Comparison of ENCODE assay signal across 2 cellular contexts in the genomic region with DNA sequence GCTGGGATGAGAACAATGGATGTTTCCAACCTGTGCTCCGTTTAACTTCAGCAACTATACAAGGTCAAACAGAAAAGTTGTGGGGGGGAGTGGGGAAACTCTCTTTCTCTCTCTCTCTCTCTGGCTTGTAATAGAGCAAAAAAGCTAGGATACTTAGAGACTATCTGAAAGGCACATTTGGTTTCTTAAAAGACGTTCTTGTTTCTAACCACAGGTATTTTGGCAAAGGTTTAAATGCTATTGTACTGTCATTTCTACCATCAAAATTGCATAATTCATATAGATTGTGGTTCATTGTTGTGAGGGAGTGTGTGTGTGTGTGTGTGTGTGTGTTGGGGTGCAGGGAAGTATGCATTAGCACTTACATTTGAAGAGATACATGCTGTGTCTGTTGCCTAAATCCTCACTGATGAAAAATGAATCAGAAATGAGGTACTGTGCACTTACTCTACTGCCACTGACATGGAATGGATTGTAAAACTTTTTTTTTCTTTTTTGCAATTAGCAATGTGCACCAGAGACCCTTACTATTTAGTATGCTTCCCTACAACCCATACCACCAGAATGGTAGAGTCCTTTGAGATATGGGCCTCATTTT.
A peak's percentile ranks its signal among the peaks of the same experiment; 100 is the strongest.
TF ChIP-seq lines count a peak whose summit lies in the region.

No MANE protein-coding gene starts in this region.

TF ChIP-seq in SK-N-SH treated with all-trans-retinoic acid at 6 μM for 48 hours, 23 proteins besides CTCF, POLR2A, EP300 and RAD21 (continued from another document):
- TF ChIP-seq POU6F1 (CRISPR knock-in tag; IDR thresholded peaks at IDR 0.05; ENCODE audit: borderline replicate concordance, low read depth) (no peak), SNAI2 (CRISPR knock-in tag; IDR thresholded peaks at IDR 0.05) (no peak), ZFP30 (CRISPR knock-in tag; IDR thresholded peaks at IDR 0.05) (no peak), ZNF8 (CRISPR knock-in tag; IDR thresholded peaks at IDR 0.05) (no peak), ESRRG (CRISPR knock-in tag; IDR thresholded peaks at IDR 0.05) (no peak), TSHZ2 (CRISPR knock-in tag; IDR thresholded peaks at IDR 0.05) (no peak), ARNTL (CRISPR knock-in tag; IDR thresholded peaks at IDR 0.05; ENCODE audit: borderline replicate concordance, low read depth) (no peak), PATZ1 (CRISPR knock-in tag; IDR thresholded peaks at IDR 0.05; ENCODE audit: borderline replicate concordance) (peak; percentile 79; the same call in 1 of the 2 replicates), TCF4 (CRISPR knock-in tag; IDR thresholded peaks at IDR 0.05; ENCODE audit: borderline replicate concordance) (no peak), ISL1 (CRISPR knock-in tag; IDR thresholded peaks at IDR 0.05) (peak; percentile 79), ZC3H10 (CRISPR knock-in tag; IDR thresholded peaks at IDR 0.05) (no peak), GLIS3 (CRISPR knock-in tag; IDR thresholded peaks at IDR 0.05) (no peak), TOX (CRISPR knock-in tag; IDR thresholded peaks at IDR 0.05; ENCODE audit: borderline replicate concordance) (peak; percentile 46; the same call in 1 of the 2 replicates)
- TF ChIP-seq, protein P1, sequence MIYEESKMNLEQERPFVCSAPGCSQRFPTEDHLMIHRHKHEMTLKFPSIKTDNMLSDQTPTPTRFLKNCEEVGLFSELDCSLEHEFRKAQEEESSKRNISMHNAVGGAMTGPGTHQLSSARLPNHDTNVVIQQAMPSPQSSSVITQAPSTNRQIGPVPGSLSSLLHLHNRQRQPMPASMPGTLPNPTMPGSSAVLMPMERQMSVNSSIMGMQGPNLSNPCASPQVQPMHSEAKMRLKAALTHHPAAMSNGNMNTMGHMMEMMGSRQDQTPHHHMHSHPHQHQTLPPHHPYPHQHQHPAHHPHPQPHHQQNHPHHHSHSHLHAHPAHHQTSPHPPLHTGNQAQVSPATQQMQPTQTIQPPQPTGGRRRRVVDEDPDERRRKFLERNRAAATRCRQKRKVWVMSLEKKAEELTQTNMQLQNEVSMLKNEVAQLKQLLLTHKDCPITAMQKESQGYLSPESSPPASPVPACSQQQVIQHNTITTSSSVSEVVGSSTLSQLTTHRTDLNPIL (CRISPR knock-in tag; IDR thresholded peaks at IDR 0.05; ENCODE audit: low read depth), result no peak
TF ChIP-seq in SK-N-SH treated with all-trans-retinoic acid at 6 μM for 48 hours: peak in this region for 3.

TF ChIP-seq in H1, 55 proteins besides CTCF, POLR2A, EP300 and RAD21 (continued from another document):
- TF ChIP-seq TAF1 (IDR thresholded peaks at IDR 0.05; ENCODE audit: low read depth, low read length) (no peak), TCF12 (IDR thresholded peaks at IDR 0.05; ENCODE audit: low read depth, low read length) (no peak), POLR2AphosphoS5 (IDR thresholded peaks at IDR 0.05; ENCODE audit: low read depth, low read length) (no peak)
